In the genomic region with DNA sequence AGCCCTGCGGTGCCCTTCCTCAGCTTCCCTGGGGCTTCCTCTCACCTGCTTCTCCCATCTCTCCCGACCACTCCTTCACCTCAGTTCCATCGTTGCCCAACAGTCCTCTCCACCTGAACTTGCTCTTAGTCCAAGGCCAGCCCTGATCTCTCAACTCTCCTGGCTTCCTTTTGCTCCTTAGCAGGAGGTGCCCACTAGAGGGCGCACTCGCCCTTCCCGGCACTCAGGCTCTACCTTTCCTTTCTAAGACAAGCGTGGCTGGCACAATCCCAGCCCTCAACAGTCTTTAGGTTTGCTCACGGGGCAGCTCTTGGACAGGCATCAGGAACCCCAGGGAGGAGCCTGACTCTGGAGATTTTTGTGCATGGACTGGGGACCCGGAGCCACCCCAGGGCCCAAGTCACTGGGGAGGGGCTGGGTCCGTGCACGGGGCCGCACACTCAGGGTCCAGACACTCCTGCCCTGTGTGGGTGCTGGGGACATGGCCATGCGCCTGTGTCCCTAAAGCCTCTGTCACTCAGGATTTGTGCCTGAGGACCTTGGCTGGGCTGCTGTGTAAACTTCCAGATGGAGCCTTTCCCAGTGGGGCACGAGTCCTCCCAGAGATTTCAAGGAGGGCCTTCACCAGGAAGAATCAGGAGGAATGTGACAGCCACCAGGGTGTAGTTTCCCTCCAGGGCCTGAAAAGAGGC, we compare ENCODE assay signal across 9 cellular contexts. TPM values are rescaled to one million over a fixed set of nuclear protein-coding genes. Genes with fewer than 3 reads are reported as not detected.
DNase-seq lines count a peak whose midpoint lies in the region; ATAC-seq and TF ChIP-seq lines count a peak whose summit lies in the region.
"Had no signal": no experiment of that assay in that cellular context is flagged by ENCODE, and none has a peak within 500 bp of the region (broad histone marks: within the 10 kb centered on the region; RNA-seq: fewer than 3 reads in every experiment).

No MANE protein-coding gene starts in this region.

- H3K4me3 Mint-ChIP-seq in activated CD4-positive, alpha-beta memory T cell treated with anti-CD3 and anti-CD28 coated beads, Interleukin-2, amount 10 ng/mL, durations not matched to agents 7 days and 5 days = no peak overlapping the region
- H3K4me3 Mint-ChIP-seq: naive thymus-derived CD8-positive, alpha-beta T cell had no signal

- H3K4me1 ChIP-seq in esophagus muscularis mucosa (no peaks in the 10 kb centered on the region), neutrophil (ENCODE audit: control insufficient read depth in 1 of 2, insufficient read depth in 1 of 2, low read depth in 1 of 2, low read length in 1 of 2) (no peaks in the 10 kb centered on the region)

- no peaks in the 10 kb centered on the region for H3K9me3 Mint-ChIP-seq in activated CD4-positive, alpha-beta memory T cell treated with anti-CD3 and anti-CD28 coated beads, Interleukin-2, amount 10 ng/mL, durations not matched to agents 7 days and 5 days

- peak; percentile 52 for DNase-seq in AG08395 (ENCODE audit: low spot score)
- peak; percentile 6 for DNase-seq in NCI-H345 treated with DMSO at 0.1 percent for 48 hours (lab: John Stamatoyannopoulos, UW; ENCODE audit: unreplicated experiment)
- DNase-seq in activated CD4-positive, alpha-beta memory T cell treated with anti-CD3 and anti-CD28 coated beads, Interleukin-2, amount 10 ng/mL, durations not matched to agents 7 days and 5 days = peak; percentile 62
- DNase-seq in esophagus muscularis mucosa (ENCODE audit: extremely low spot score) = peak; percentile 87
- DNase-seq in NCI-H128 (lab: John Stamatoyannopoulos, UW; ENCODE audit: unreplicated experiment) = no peak

- TF ChIP-seq EP300 in esophagus muscularis mucosa (IDR thresholded peaks at IDR 0.05) = no peak

- TF ChIP-seq CTCF in GM12875 (IDR thresholded peaks at IDR 0.05; ENCODE audit: borderline replicate concordance, insufficient read depth, low read depth, low read length) = peak; percentile 91
- TF ChIP-seq CTCF in esophagus muscularis mucosa (IDR thresholded peaks at IDR 0.05) = peak in 2 of 3 experiments; percentile 21 to 44
- peak; percentile 73 for TF ChIP-seq CTCF in neutrophil (IDR thresholded peaks at IDR 0.05)

- no peak overlapping the region for H3K27ac ChIP-seq in esophagus muscularis mucosa (replicated peaks in 1 of 4)
- no peak overlapping the region for H3K27ac ChIP-seq in neutrophil

- 21% methylated on average over 10 of the region's 14 CpGs for WGBS in esophagus muscularis mucosa

- peaks cover 18% of the 10 kb centered on the region for H3K27me3 Mint-ChIP-seq in activated CD4-positive, alpha-beta memory T cell treated with anti-CD3 and anti-CD28 coated beads, Interleukin-2, amount 10 ng/mL, durations not matched to agents 7 days and 5 days

- H3K9me3 ChIP-seq in esophagus muscularis mucosa (peaks cover 0 to 12% (median 2%) of the 10 kb centered on the region in 4 donors), neutrophil (no peaks in the 10 kb centered on the region)

- H3K36me3 ChIP-seq in esophagus muscularis mucosa (no peaks in the 10 kb centered on the region), neutrophil (no peaks in the 10 kb centered on the region)

- no peaks in the 10 kb centered on the region for H3K4me1 Mint-ChIP-seq in activated CD4-positive, alpha-beta memory T cell treated with anti-CD3 and anti-CD28 coated beads, Interleukin-2, amount 10 ng/mL, durations not matched to agents 7 days and 5 days

- CTCF ChIA-PET in activated CD4-positive, alpha-beta memory T cell treated with anti-CD3 and anti-CD28 coated beads, Interleukin-2, amount 10 ng/mL, durations not matched to agents 7 days and 5 days (lab: Charles Lee) = interaction anchor here (1.0 to 2.8 kb wide), 6 partner anchors 9 to 108 kb away, joined by 3 to 12 read pairs (median 4); no protein-coding TSS in a partner anchor

- no peak overlapping the region for H3K27ac Mint-ChIP-seq in activated CD4-positive, alpha-beta memory T cell treated with anti-CD3 and anti-CD28 coated beads, Interleukin-2, amount 10 ng/mL, durations not matched to agents 7 days and 5 days
- H3K27ac Mint-ChIP-seq: naive thymus-derived CD8-positive, alpha-beta T cell had no signal

- H3K27me3 ChIP-seq in esophagus muscularis mucosa (peaks cover 0 to 34% (median 4%) of the 10 kb centered on the region in 4 donors), neutrophil (peaks cover 79% of the 10 kb centered on the region)

- H3K4me3 ChIP-seq in GM12875 (ENCODE audit: low read depth, low read length) = no peak overlapping the region
- no peak overlapping the region for H3K4me3 ChIP-seq in esophagus muscularis mucosa
- H3K4me3 ChIP-seq in neutrophil (ENCODE audit: low read depth in 1 of 2, low read length in 1 of 2) = no peak overlapping the region

- intact Hi-C loops in esophagus muscularis mucosa (cut with DNase I) = no loop called here

- no peaks in the 10 kb centered on the region for H3K36me3 Mint-ChIP-seq in activated CD4-positive, alpha-beta memory T cell treated with anti-CD3 and anti-CD28 coated beads, Interleukin-2, amount 10 ng/mL, durations not matched to agents 7 days and 5 days (ENCODE audit: low read depth)

- no peak for TF ChIP-seq POLR2A in esophagus muscularis mucosa (IDR thresholded peaks at IDR 0.05; ENCODE audit: low read depth)

- no peak for ATAC-seq in HG02885 (IDR thresholded peaks at IDR 0.05; ENCODE audit: poor library complexity, unreplicated experiment)
- ATAC-seq: naive thymus-derived CD8-positive, alpha-beta T cell had no signal

- POLR2A ChIA-PET in activated CD4-positive, alpha-beta memory T cell treated with anti-CD3 and anti-CD28 coated beads, Interleukin-2, amount 10 ng/mL, durations not matched to agents 7 days and 5 days (lab: Charles Lee) = interaction anchor here (0.6 kb wide), 1 partner anchor 20 kb away, joined by 3 read pairs; no protein-coding TSS in a partner anchor

RNA-seq across cellular contexts. Expression of a gene that starts 12.1 kb away (rescaled TPM):
- total RNA-seq in activated CD4-positive, alpha-beta memory T cell treated with anti-CD3 and anti-CD28 coated beads, Interleukin-2, amount 10 ng/mL, durations not matched to agents 7 days and 5 days = not detected
- under 1 TPM in 1 of 4 donors, not detected in 3; 0.17 TPM for total RNA-seq in esophagus muscularis mucosa
- total RNA-seq: naive thymus-derived CD8-positive, alpha-beta T cell had no signal

Comparison
In these comparisons a context has a peak if more than half of its experiments do, and no peak if none do; other contexts are left out.
1. CTCF ChIP-seq: peak in every context shown above with its lines; median percentile 91 in GM12875; 73 in neutrophil; 32 in esophagus muscularis mucosa.